8 cellular contexts compared by ENCODE assay signal in the genomic region with DNA sequence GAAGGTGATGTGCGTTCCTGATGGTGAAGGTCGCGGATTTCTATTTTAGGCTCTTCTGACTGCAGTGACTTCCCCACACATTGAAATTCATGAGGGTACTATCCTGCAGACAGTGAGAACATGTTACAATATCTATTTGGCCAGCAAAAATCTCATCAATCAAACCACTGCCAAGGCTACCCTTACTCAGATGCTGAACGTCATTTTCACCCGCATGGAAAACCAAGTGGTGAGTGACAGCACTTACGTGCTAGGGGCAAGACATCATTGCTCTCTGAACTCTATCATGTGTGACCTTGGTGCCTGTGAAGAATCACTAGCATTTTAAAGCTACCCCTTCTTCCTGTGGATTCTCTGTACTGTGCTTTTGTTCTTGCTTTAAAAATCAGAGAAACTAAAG.
"Had no signal": no experiment of that assay in that cellular context is flagged by ENCODE, and none has a peak within 500 bp of the region (broad histone marks: within the 10 kb centered on the region; RNA-seq: fewer than 3 reads in every experiment).

No MANE protein-coding gene starts in this region.

- H3K4me1 ChIP-seq: HAP-1 had no signal

- H3K9me3 ChIP-seq: HAP-1 had no signal

- DNase-seq: GM23248, GOT3, H7, HFFc6 had no signal

- H3K27ac ChIP-seq: GM23248, HL-60 had no signal

- ATAC-seq: HCT116, HepG2 had no signal

- H3K4me3 ChIP-seq: GM23248, HAP-1 had no signal

- H3K9ac ChIP-seq: GM23248 had no signal

- H2AFZ ChIP-seq: GM23248 had no signal
